39 cellular contexts compared by ENCODE assay signal in genomic region chrX:16145656-16146055, GRCh38. TPM values are rescaled to one million over a fixed set of nuclear protein-coding genes. Genes with fewer than 3 reads are reported as not detected.
"Had no signal": no experiment of that assay in that cellular context is flagged by ENCODE, and none has a peak within 500 bp of the region (broad histone marks: within the 10 kb centered on the region; RNA-seq: fewer than 3 reads in every experiment).

No MANE protein-coding gene starts in this region.

- H3K9me3 ChIP-seq: MG63 had no signal

- DNase-seq: Karpas-422, Kasumi-1, MG63, MM.1S, MV-4-11, NCI-H1048, NCI-H1092, NCI-H1092 treated with DMSO at 0.1 percent for 48 hours, NCI-H1105, NCI-H1105 treated with DMSO at 0.1 percent for 48 hours, NCI-H1417, NCI-H1417 treated with DMSO at 0.1 percent for 48 hours, NCI-H1436, NCI-H1436 treated with DMSO at 0.1 percent for 48 hours, NCI-H146, NCI-H1694, NCI-H1694 treated with DMSO at 0.1 percent for 48 hours, NCI-H187, NCI-H187 treated with DMSO at 0.1 percent for 48 hours, NCI-H1930, NCI-H2029, NCI-H2029 treated with DMSO at 0.1 percent for 48 hours, NCI-H2081, NCI-H2081 treated with DMSO at 0.1 percent for 48 hours, NCI-H2107, NCI-H2171, NCI-H2171 treated with DMSO at 0.1 percent for 48 hours, NCI-H2227 treated with DMSO at 0.1 percent for 48 hours, NCI-H226, NCI-H345, NCI-H446, NCI-H446 treated with DMSO at 0.1 percent for 48 hours, NCI-H510A, NCI-H510A treated with DMSO at 0.1 percent for 48 hours, NCI-H524 had no signal

- H3K27me3 ChIP-seq: MG63 had no signal

- H3K36me3 ChIP-seq: MG63 had no signal

- H3K4me3 ChIP-seq: MG63 had no signal

RNA-seq across cellular contexts. Expression of gene MAGEB17, which starts 21.6 kb away (rescaled TPM):
- total RNA-seq: LHCN-M2, M059J, MCF 10A, NCI-H460 had no signal

RNA-seq across cellular contexts. Expression of gene GRPR, which starts 22.3 kb away (rescaled TPM):
- total RNA-seq: MCF 10A, NCI-H460 had no signal
